19 cellular contexts compared by ENCODE assay signal in genomic region chr7:2013381-2014311, GRCh38.
DNase-seq lines count a peak whose midpoint lies in the region; ATAC-seq and TF ChIP-seq lines count a peak whose summit lies in the region.
"Had no signal": no experiment of that assay in that cellular context is flagged by ENCODE, and none has a peak within 500 bp of the region (broad histone marks: within the 10 kb centered on the region; RNA-seq: fewer than 3 reads in every experiment).

No MANE protein-coding gene starts in this region.

- CTCF ChIA-PET in Panc1 (lab: Charles Lee), result interaction anchor here (0.6 kb wide), 1 partner anchor 367 kb away, joined by 4 read pairs; no protein-coding TSS in a partner anchor

- ATAC-seq in Panc1 (peak; percentile 26; the same call in 1 of the 2 replicates), left ventricle myocardium superior (no peak), sciatic nerve (no peak)
- ATAC-seq: activated CD8-positive, alpha-beta memory T cell treated with anti-CD3 and anti-CD28 coated beads, Interleukin-2, amount 10 ng/mL, durations not matched to agents 7 days and 5 days; effector memory CD8-positive, alpha-beta T cell had no signal

- H3K27me3 ChIP-seq in Panc1 (ENCODE audit: control insufficient read depth, insufficient read depth, low read length), result no peaks in the 10 kb centered on the region

- H3K4me3 Mint-ChIP-seq in CD14-positive monocyte (no peak overlapping the region), HFFc6 (no peak overlapping the region)
- H3K4me3 Mint-ChIP-seq: activated CD8-positive, alpha-beta memory T cell treated with anti-CD3 and anti-CD28 coated beads, Interleukin-2, amount 10 ng/mL, durations not matched to agents 7 days and 5 days; effector memory CD8-positive, alpha-beta T cell had no signal

- DNase-seq in CD14-positive monocyte (ENCODE audit: low spot score) (peak; percentile 39), Panc1 (ENCODE audit: low read depth, low spot score) (no peak), left ventricle myocardium superior (peak; percentile 25), sciatic nerve (ENCODE audit: low spot score) (peak; percentile 51), HFFc6 (no peak), DMS 273 (lab: John Stamatoyannopoulos, UW; ENCODE audit: unreplicated experiment) (no peak), NCI-H1930 (lab: John Stamatoyannopoulos, UW) (no peak)
- DNase-seq: activated CD4-positive, alpha-beta T cell treated with anti-CD3 and anti-CD28 coated beads for 4 hours; activated CD8-positive, alpha-beta memory T cell treated with anti-CD3 and anti-CD28 coated beads, Interleukin-2, amount 10 ng/mL, durations not matched to agents 7 days and 5 days; activated gamma-delta T cell; effector memory CD8-positive, alpha-beta T cell; KG1; MV-4-11; NCI-H187 treated with DMSO at 0.1 percent for 48 hours; NK-92 treated with Interleukin-12 subunit alpha and Interleukin-12 subunit beta, amount 100 ng/mL, for 24 hours; small intestine; stimulated activated CD4-positive, alpha-beta T cell treated with anti-CD3 and anti-CD28 coated beads, Interleukin-4, amount 100 ng/mL, for 24 hours had no signal

- no peak overlapping the region for H3K27ac ChIP-seq in Panc1 (ENCODE audit: low read length)
- H3K27ac ChIP-seq: parathyroid adenoma had no signal

- BruUV-seq in Panc1 (replicated peaks; lab: Mats Ljungman, UMichigan), result no TSS peak

- no peaks in the 10 kb centered on the region for H3K4me1 ChIP-seq in Panc1 (ENCODE audit: control insufficient read depth, insufficient read depth, low read length)
- H3K4me1 ChIP-seq: parathyroid adenoma had no signal

- in situ Hi-C loops in Panc1 (cut with HindIII; ENCODE audit: low pct_unique_long_range_greater_than_20kb, low sequenced_read_pairs), result no loop called here

- H3K36me3 ChIP-seq in Panc1 (ENCODE audit: control insufficient read depth, insufficient read depth, low read length), result no peaks in the 10 kb centered on the region

- H3K27me3 Mint-ChIP-seq in CD14-positive monocyte (ENCODE audit: low read depth in 3 of 3), result no peaks in the 10 kb centered on the region
- H3K27me3 Mint-ChIP-seq in HFFc6 (ENCODE audit: insufficient read depth), result no peaks in the 10 kb centered on the region; the same call in 1 of the 2 replicates
- H3K27me3 Mint-ChIP-seq: activated CD8-positive, alpha-beta memory T cell treated with anti-CD3 and anti-CD28 coated beads, Interleukin-2, amount 10 ng/mL, durations not matched to agents 7 days and 5 days; effector memory CD8-positive, alpha-beta T cell had no signal

- POLR2A ChIA-PET in Panc1 (lab: Charles Lee), result no interaction called here

- peaks cover 27 to 46% of the 10 kb centered on the region in 2 donors for H3K36me3 Mint-ChIP-seq in CD14-positive monocyte
- no peaks in the 10 kb centered on the region for H3K36me3 Mint-ChIP-seq in HFFc6 (ENCODE audit: low read depth)
- H3K36me3 Mint-ChIP-seq: activated CD8-positive, alpha-beta memory T cell treated with anti-CD3 and anti-CD28 coated beads, Interleukin-2, amount 10 ng/mL, durations not matched to agents 7 days and 5 days had no signal

- intact Hi-C loops in CD14-positive monocyte (cut with micrococcal nuclease) (loop anchor here in 1 of 2 donors (10.0 kb wide), 1 partner anchor 69 kb away; no protein-coding TSS in a partner anchor), Panc1 (cut with micrococcal nuclease; ENCODE audit: unreplicated experiment) (no loop called here), left ventricle myocardium superior (cut with micrococcal nuclease) (no loop called here), sciatic nerve (cut with DNase I) (no loop called here)

- H3K27ac Mint-ChIP-seq in CD14-positive monocyte, result peak overlapping the region in 5 of 7 donors; percentile 23 to 85 (median 54)
- no peak overlapping the region for H3K27ac Mint-ChIP-seq in HFFc6
- H3K27ac Mint-ChIP-seq: activated CD8-positive, alpha-beta memory T cell treated with anti-CD3 and anti-CD28 coated beads, Interleukin-2, amount 10 ng/mL, durations not matched to agents 7 days and 5 days; effector memory CD8-positive, alpha-beta T cell had no signal

- H3K4me1 Mint-ChIP-seq in CD14-positive monocyte, result peaks cover 12% of the 10 kb centered on the region
- peaks cover 22% of the 10 kb centered on the region for H3K4me1 Mint-ChIP-seq in HFFc6 (ENCODE audit: low read depth)
- H3K4me1 Mint-ChIP-seq: activated CD8-positive, alpha-beta memory T cell treated with anti-CD3 and anti-CD28 coated beads, Interleukin-2, amount 10 ng/mL, durations not matched to agents 7 days and 5 days had no signal

- no peaks in the 10 kb centered on the region for H3K9me3 ChIP-seq in Panc1 (ENCODE audit: control insufficient read depth, insufficient read depth, low read depth, low read length)

- H3K4me3 ChIP-seq in Panc1 (ENCODE audit: low read depth in 2 of 2, low read length in 2 of 2), result no peak overlapping the region
- H3K4me3 ChIP-seq: lung had no signal

- no peak for TF ChIP-seq CTCF in CD14-positive monocyte (IDR thresholded peaks at IDR 0.05)
- TF ChIP-seq CTCF in Panc1 (IDR thresholded peaks at IDR 0.05), result no peak
- no peak for TF ChIP-seq CTCF in HFFc6 (IDR thresholded peaks at IDR 0.05)

- H3K9me3 Mint-ChIP-seq in CD14-positive monocyte, result peaks cover 0 to 5% (median 0%) of the 10 kb centered on the region in 7 donors
- H3K9me3 Mint-ChIP-seq in HFFc6, result no peaks in the 10 kb centered on the region
- H3K9me3 Mint-ChIP-seq: effector memory CD8-positive, alpha-beta T cell had no signal

Comparison
In these comparisons a context has a peak if more than half of its experiments do, and no peak if none do; other contexts are left out.
1. DNase-seq: peak in CD14-positive monocyte (single experiment), left ventricle myocardium superior (single experiment) and sciatic nerve (single experiment); none in Panc1 (single experiment), HFFc6 (single experiment), DMS 273 (single experiment) and NCI-H1930 (0 of 2).